ENCODE assay signal across 25 cellular contexts in genomic region chr20:33160681-33161080, GRCh38. TPM values are rescaled to one million over a fixed set of nuclear protein-coding genes. Genes with fewer than 3 reads are reported as not detected.
DNase-seq lines count a peak whose midpoint lies in the region; ATAC-seq and TF ChIP-seq lines count a peak whose summit lies in the region.
"Had no signal": no experiment of that assay in that cellular context is flagged by ENCODE, and none has a peak within 500 bp of the region (broad histone marks: within the 10 kb centered on the region; RNA-seq: fewer than 3 reads in every experiment).

No MANE protein-coding gene starts in this region.

- no peaks in the 10 kb centered on the region for H3K79me2 ChIP-seq in mesendoderm (ENCODE audit: control insufficient read depth, insufficient read depth, low read length)

- peaks cover 21% of the 10 kb centered on the region for H3K27me3 Mint-ChIP-seq in endodermal cell (ENCODE audit: insufficient read depth)

- H3K79me1 ChIP-seq in neuronal stem cell (ENCODE audit: low read depth, low read length) (no peaks in the 10 kb centered on the region), mesendoderm (ENCODE audit: low read length) (no peaks in the 10 kb centered on the region)

- no peak overlapping the region for H3K27ac Mint-ChIP-seq in endodermal cell
- H3K27ac Mint-ChIP-seq: CD4-positive, alpha-beta T cell; CD8-positive, alpha-beta memory T cell; GM23338 had no signal

- no peak overlapping the region for H2BK15ac ChIP-seq in neuronal stem cell (ENCODE audit: low read length)
- no peak overlapping the region for H2BK15ac ChIP-seq in mesendoderm (replicated peaks; ENCODE audit: low read depth)

- no peak overlapping the region for H4K91ac ChIP-seq in neuronal stem cell (ENCODE audit: low read depth, low read length, poor library complexity)

- H2AK5ac ChIP-seq in neuronal stem cell (ENCODE audit: low read depth, low read length) = no peak overlapping the region
- no peak overlapping the region for H2AK5ac ChIP-seq in mesendoderm (ENCODE audit: low read length)

- peak; percentile 56 for DNase-seq in cardiac septum (ENCODE audit: low spot score)
- no peak for DNase-seq in Right ventricle myocardium inferior (ENCODE audit: missing footprints)
- peak; percentile 5 for DNase-seq in endodermal cell
- no peak for DNase-seq in neuronal stem cell (ENCODE audit: low spot score)
- no peak for DNase-seq in left lobe of liver (ENCODE audit: low spot score)
- DNase-seq in mesendoderm = no peak
- DNase-seq in SIG-M5 treated with dmso at 0.1 percent for 504 hours (lab: John Stamatoyannopoulos, UW; ENCODE audit: unreplicated experiment) = no peak
- DNase-seq: 8988T; ACHN; AML-193; BE2C; CD4-positive, alpha-beta T cell; CD8-positive, alpha-beta memory T cell; DMS 273 treated with DMSO at 0.1 percent for 48 hours; DMS79 treated with DMSO at 0.1 percent for 48 hours; GF-D8 had no signal

- H3K27ac ChIP-seq in endodermal cell (ENCODE audit: low read depth, low read length) = no peak overlapping the region
- no peak overlapping the region for H3K27ac ChIP-seq in neuronal stem cell (replicated peaks; ENCODE audit: low read length)
- no peak overlapping the region for H3K27ac ChIP-seq in mesendoderm (ENCODE audit: low read depth, low read length)
- H3K27ac ChIP-seq: A549; BLaER1 treated with 17β-estradiol and CSF1 and Interleukin-3, amounts not matched to agents 10 nM and 100 nM had no signal

- H4K8ac ChIP-seq in neuronal stem cell (ENCODE audit: low read depth, low read length) (no peak overlapping the region), mesendoderm (ENCODE audit: low read depth, low read length) (no peak overlapping the region)

- H2BK12ac ChIP-seq in neuronal stem cell (ENCODE audit: low read length) = no peak overlapping the region

- no peak for TF ChIP-seq CTCF in endodermal cell (conservative IDR thresholded peaks at IDR 0.05)

- H3K36me3 ChIP-seq in endodermal cell (ENCODE audit: control insufficient read depth, insufficient read depth, low read length) (no peaks in the 10 kb centered on the region), neuronal stem cell (replicated peaks in 1 of 2; ENCODE audit: control insufficient read depth in 2 of 2, insufficient read depth in 2 of 2, low read length in 2 of 2) (no peaks in the 10 kb centered on the region), mesendoderm (ENCODE audit: control insufficient read depth, insufficient read depth, low read length) (no peaks in the 10 kb centered on the region)
- H3K36me3 ChIP-seq: BE2C; BLaER1 treated with 17β-estradiol and CSF1 and Interleukin-3, amounts not matched to agents 10 nM and 100 nM had no signal

- no peaks in the 10 kb centered on the region for H3K36me3 Mint-ChIP-seq in endodermal cell (ENCODE audit: low read depth)
- H3K36me3 Mint-ChIP-seq: CD14-positive monocyte; CD8-positive, alpha-beta memory T cell had no signal

- no peak overlapping the region for H3K14ac ChIP-seq in neuronal stem cell (ENCODE audit: low read length)

- intact Hi-C loops in cardiac septum (cut with DNase I) (no loop called here), Right ventricle myocardium inferior (cut with DNase I) (no loop called here)

- H3K18ac ChIP-seq in neuronal stem cell (ENCODE audit: low read length) (no peak overlapping the region), mesendoderm (ENCODE audit: low read length) (no peak overlapping the region)

- H3K4me3 ChIP-seq in endodermal cell (ENCODE audit: low read length) (no peak overlapping the region), neuronal stem cell (ENCODE audit: low read length in 2 of 2) (no peak overlapping the region), mesendoderm (ENCODE audit: low read length) (no peak overlapping the region)
- H3K4me3 ChIP-seq: A549; BLaER1 treated with 17β-estradiol and CSF1 and Interleukin-3, amounts not matched to agents 10 nM and 100 nM; GM23338 had no signal

- H3K56ac ChIP-seq in mesendoderm (ENCODE audit: low read length) = no peak overlapping the region

- H3K4ac ChIP-seq in neuronal stem cell (ENCODE audit: low read length) (no peak overlapping the region), mesendoderm (ENCODE audit: low read depth, low read length) (no peak overlapping the region)

- H3K23ac ChIP-seq in neuronal stem cell (ENCODE audit: low read depth, low read length, poor library complexity) (no peak overlapping the region), mesendoderm (ENCODE audit: low read length) (no peak overlapping the region)

- H3K9me3 ChIP-seq in endodermal cell (ENCODE audit: control insufficient read depth, low read length) = no peaks in the 10 kb centered on the region
- H3K9me3 ChIP-seq in neuronal stem cell (replicated peaks in 1 of 2; ENCODE audit: control insufficient read depth in 2 of 2, insufficient read depth in 1 of 2, low read depth in 1 of 2, low read length in 2 of 2) = no peaks in the 10 kb centered on the region
- H3K9me3 ChIP-seq: A549; BE2C; BLaER1 treated with 17β-estradiol and CSF1 and Interleukin-3, amounts not matched to agents 10 nM and 100 nM had no signal

- no peaks in the 10 kb centered on the region for H3K9me3 Mint-ChIP-seq in endodermal cell
- H3K9me3 Mint-ChIP-seq: CD14-positive monocyte; CD4-positive, alpha-beta T cell; CD8-positive, alpha-beta memory T cell; GM23338; H9 had no signal

- WGBS in endodermal cell (ENCODE audit: insufficient coverage in 1 of 2, insufficient read length in 1 of 2), 2 experiments = 90 to 100% methylated on average over 3 to 5 of the region's 5 CpGs
- WGBS in neuronal stem cell (ENCODE audit: extremely low coverage in 2 of 2, insufficient read length in 2 of 2, insufficient replicate concordance in 1 of 2), 2 donors = no CpG with 5 or more reads among the region's 5 CpGs
- WGBS in mesendoderm (ENCODE audit: extremely low coverage, insufficient coverage, low lambda C conversion rate) = no CpG with 5 or more reads among the region's 5 CpGs

- H2AFZ ChIP-seq in neuronal stem cell (ENCODE audit: low read length) = no peak overlapping the region
- H2AFZ ChIP-seq: GM23338 had no signal

- H3K4me1 ChIP-seq in endodermal cell (ENCODE audit: control insufficient read depth, insufficient read depth, low read length) = no peaks in the 10 kb centered on the region
- H3K4me1 ChIP-seq in neuronal stem cell (ENCODE audit: control insufficient read depth in 2 of 2, insufficient read depth in 1 of 2, low read depth in 1 of 2, low read length in 2 of 2) = no peaks in the 10 kb centered on the region
- H3K4me1 ChIP-seq in mesendoderm (ENCODE audit: control insufficient read depth, low read depth, low read length) = no peaks in the 10 kb centered on the region
- H3K4me1 ChIP-seq: A549, BE2C had no signal

- no peak overlapping the region for H3K9ac ChIP-seq in endodermal cell (ENCODE audit: extremely low read depth, low read length, poor library complexity, severe bottlenecking)
- peak overlapping the region; percentile 18 for H3K9ac ChIP-seq in neuronal stem cell (ENCODE audit: low read depth, low read length, poor library complexity)
- no peak overlapping the region for H3K9ac ChIP-seq in mesendoderm (ENCODE audit: low read length)
- H3K9ac ChIP-seq: BLaER1 treated with 17β-estradiol and CSF1 and Interleukin-3, amounts not matched to agents 10 nM and 100 nM had no signal

- no peak overlapping the region for H4K5ac ChIP-seq in mesendoderm (ENCODE audit: low read length)

- H3K4me2 ChIP-seq in neuronal stem cell (ENCODE audit: insufficient read depth, low read length, poor library complexity, severe bottlenecking) = no peak overlapping the region
- no peak overlapping the region for H3K4me2 ChIP-seq in mesendoderm (ENCODE audit: low read length)
- H3K4me2 ChIP-seq: A549; BLaER1 treated with 17β-estradiol and CSF1 and Interleukin-3, amounts not matched to agents 10 nM and 100 nM; GM23338 had no signal

- H3K27me3 ChIP-seq in endodermal cell (ENCODE audit: control insufficient read depth, insufficient read depth, low read length, poor library complexity, severe bottlenecking) = peaks cover 9% of the 10 kb centered on the region
- H3K27me3 ChIP-seq in neuronal stem cell (ENCODE audit: control insufficient read depth in 3 of 3, insufficient read depth in 3 of 3, low read depth in 1 of 3, low read length in 3 of 3) = peaks cover 0 to 5% (median 0%) of the 10 kb centered on the region in 3 experiments
- H3K27me3 ChIP-seq in mesendoderm (ENCODE audit: insufficient read depth, low read length, poor library complexity) = no peaks in the 10 kb centered on the region
- H3K27me3 ChIP-seq: BLaER1 treated with 17β-estradiol and CSF1 and Interleukin-3, amounts not matched to agents 10 nM and 100 nM had no signal

- H2BK120ac ChIP-seq in neuronal stem cell (ENCODE audit: low read depth, low read length) (no peak overlapping the region), mesendoderm (ENCODE audit: low read depth, low read length) (no peak overlapping the region)

- no peak overlapping the region for H3K4me3 Mint-ChIP-seq in endodermal cell
- H3K4me3 Mint-ChIP-seq: CD14-positive monocyte; CD4-positive, alpha-beta T cell; CD8-positive, alpha-beta memory T cell; GM23338; H9 had no signal

- no peak for ATAC-seq in Right ventricle myocardium inferior
- ATAC-seq in left lobe of liver = no peak
- ATAC-seq: A549, GM23338, HCT116 had no signal

- H3K4me1 Mint-ChIP-seq in endodermal cell = no peaks in the 10 kb centered on the region
- H3K4me1 Mint-ChIP-seq: CD14-positive monocyte; CD8-positive, alpha-beta memory T cell; GM23338; H9 had no signal

- H2BK5ac ChIP-seq in neuronal stem cell (ENCODE audit: low read length) (no peak overlapping the region), mesendoderm (ENCODE audit: low read length) (no peak overlapping the region)

RNA-seq across cellular contexts. Expression of gene BPIFA2, which starts 7.3 kb away (rescaled TPM):
- total RNA-seq in cardiac septum = not detected
- not detected for total RNA-seq in Right ventricle myocardium inferior
- total RNA-seq in endodermal cell = not detected
- not detected for polyA plus RNA-seq in endodermal cell (2013, experiment 1 of 2)
- polyA plus RNA-seq in endodermal cell (2013, experiment 2 of 2) = not detected
- not detected for polyA plus RNA-seq in neuronal stem cell (2013, experiment 1 of 2)
- polyA plus RNA-seq in neuronal stem cell (2013, experiment 2 of 2) = not detected
- not detected for total RNA-seq in left lobe of liver
- polyA plus RNA-seq in mesendoderm (2013, experiment 1 of 2) = not detected
- polyA plus RNA-seq in mesendoderm (2013, experiment 2 of 2) = not detected
- total RNA-seq: CD4-positive, alpha-beta T cell; CD8-positive, alpha-beta memory T cell; Daoy; G401; GM23338; H4; H9 had no signal
- polyA plus RNA-seq: CD14-positive monocyte; CD8-positive, alpha-beta memory T cell; GM23338 had no signal

RNA-seq across cellular contexts. Expression of gene BPIFA3, which starts 56.5 kb away (rescaled TPM):
- not detected for total RNA-seq in cardiac septum
- total RNA-seq in Right ventricle myocardium inferior = not detected
- total RNA-seq in endodermal cell = not detected
- polyA plus RNA-seq in endodermal cell (2013, experiment 1 of 2) = not detected
- not detected for polyA plus RNA-seq in endodermal cell (2013, experiment 2 of 2)
- not detected for polyA plus RNA-seq in neuronal stem cell (2013, experiment 1 of 2)
- polyA plus RNA-seq in neuronal stem cell (2013, experiment 2 of 2) = not detected
- not detected for total RNA-seq in left lobe of liver
- polyA plus RNA-seq in mesendoderm (2013, experiment 1 of 2) = not detected
- polyA plus RNA-seq in mesendoderm (2013, experiment 2 of 2) = not detected
- total RNA-seq: CD4-positive, alpha-beta T cell; CD8-positive, alpha-beta memory T cell; Daoy; G401; GM23338; H4; H9 had no signal
- polyA plus RNA-seq: A549; CD14-positive monocyte; CD8-positive, alpha-beta memory T cell; GM23338 had no signal

Comparison
In these comparisons a context has a peak if more than half of its experiments do, and no peak if none do; other contexts are left out.
1. DNase-seq: peak in cardiac septum (single experiment) and endodermal cell (single experiment); none in Right ventricle myocardium inferior (single experiment), neuronal stem cell (single experiment), left lobe of liver (single experiment), mesendoderm (single experiment) and SIG-M5 treated with dmso at 0.1 percent for 504 hours (single experiment).